Comparison of ENCODE assay signal across 1 cellular context in genomic region chr3:51384730-51385473, GRCh38.
TF ChIP-seq lines count a peak whose summit lies in the region.

TSS of gene MANF (plus strand) at chr3:51385291. CDS start at chr3:51385343, 52 bp downstream.

TF ChIP-seq in WTC11, 78 proteins besides CTCF, POLR2A, EP300 and RAD21 (continued from another document):
- peak; percentile 28; the same call in 1 of the 2 replicates for TF ChIP-seq ARID4B (CRISPR knock-in tag; IDR thresholded peaks at IDR 0.05; ENCODE audit: borderline replicate concordance)
- TF ChIP-seq TP53 (CRISPR knock-in tag; IDR thresholded peaks at IDR 0.05), result no peak; the same call in 1 of the 2 replicates
- no peak for TF ChIP-seq E2F1 (CRISPR knock-in tag; IDR thresholded peaks at IDR 0.05)
- TF ChIP-seq CREM (CRISPR knock-in tag; IDR thresholded peaks at IDR 0.05), result peak; percentile 93
- no peak for TF ChIP-seq ERG (CRISPR knock-in tag; IDR thresholded peaks at IDR 0.05)
- TF ChIP-seq NFE2L1 (CRISPR knock-in tag; IDR thresholded peaks at IDR 0.05), result peak; percentile 70; the same call in 1 of the 2 replicates
- no peak for TF ChIP-seq ZNF219 (CRISPR knock-in tag; IDR thresholded peaks at IDR 0.05; ENCODE audit: borderline replicate concordance)
- TF ChIP-seq USF1 (CRISPR knock-in tag; IDR thresholded peaks at IDR 0.05), result peak; percentile 62
- no peak for TF ChIP-seq ZNF281 (CRISPR knock-in tag; IDR thresholded peaks at IDR 0.05)
- TF ChIP-seq ELF4 (CRISPR knock-in tag; IDR thresholded peaks at IDR 0.05; ENCODE audit: low read depth), result no peak; the same call in 1 of the 2 replicates
- no peak for TF ChIP-seq ZMAT4 (CRISPR knock-in tag; IDR thresholded peaks at IDR 0.05)
- 0 out of 2 replicates have a peak, but pooled peaks have one; percentile 78 for TF ChIP-seq CBFB (CRISPR knock-in tag; IDR thresholded peaks at IDR 0.05; ENCODE audit: low read depth)
- TF ChIP-seq ZSCAN18 (CRISPR knock-in tag; IDR thresholded peaks at IDR 0.05), result no peak
- TF ChIP-seq ATF1 (CRISPR knock-in tag; IDR thresholded peaks at IDR 0.05), result no peak
- TF ChIP-seq FOXP1 (CRISPR knock-in tag; IDR thresholded peaks at IDR 0.05; ENCODE audit: borderline replicate concordance), result peak; percentile 61; the same call in 1 of the 2 replicates
- no peak for TF ChIP-seq ZNF317 (CRISPR knock-in tag; IDR thresholded peaks at IDR 0.05; ENCODE audit: borderline replicate concordance, low read depth)
- no peak for TF ChIP-seq NR2C2 (CRISPR knock-in tag; IDR thresholded peaks at IDR 0.05)
- TF ChIP-seq ZNF396 (CRISPR knock-in tag; IDR thresholded peaks at IDR 0.05; ENCODE audit: borderline replicate concordance), result no peak
- peak; percentile 54; the same call in 1 of the 2 replicates for TF ChIP-seq HMGXB4 (CRISPR knock-in tag; IDR thresholded peaks at IDR 0.05)
- no peak for TF ChIP-seq SMAD4 (CRISPR knock-in tag; IDR thresholded peaks at IDR 0.05)
- TF ChIP-seq USF2 (CRISPR knock-in tag; IDR thresholded peaks at IDR 0.05), result peak; percentile 61
- TF ChIP-seq MAX (CRISPR knock-in tag; IDR thresholded peaks at IDR 0.05), result peak; percentile 77
- peak; percentile 68; the same call in 1 of the 2 replicates for TF ChIP-seq STAT6 (CRISPR knock-in tag; conservative IDR thresholded peaks at IDR 0.05; ENCODE audit: low read depth)
- no peak for TF ChIP-seq SOX15 (CRISPR knock-in tag; IDR thresholded peaks at IDR 0.05)
- no peak for TF ChIP-seq CREB1 (CRISPR knock-in tag; IDR thresholded peaks at IDR 0.05)
- peak; percentile 19 for TF ChIP-seq ETV6 (CRISPR knock-in tag; IDR thresholded peaks at IDR 0.05)
- TF ChIP-seq MYBL2 (CRISPR knock-in tag; IDR thresholded peaks at IDR 0.05), result peak; percentile 26; the same call in 1 of the 2 replicates
- no peak for TF ChIP-seq ESRRA (CRISPR knock-in tag; IDR thresholded peaks at IDR 0.05; ENCODE audit: borderline replicate concordance)
